8 cellular contexts compared by ENCODE assay signal in genomic region chr12:40107098-40107802, GRCh38. TPM values are rescaled to one million over a fixed set of nuclear protein-coding genes. Genes with fewer than 3 reads are reported as not detected.
DNase-seq lines count a peak whose midpoint lies in the region; ATAC-seq and TF ChIP-seq lines count a peak whose summit lies in the region.

No MANE protein-coding gene starts in this region.

- intact Hi-C loops in Right ventricle myocardium superior (cut with DNase I), result loop anchor here (2.0 to 5.0 kb wide), 2 partner anchors 96 to 340 kb away; no protein-coding TSS in a partner anchor

- no peaks in the 10 kb centered on the region for H3K36me3 Mint-ChIP-seq in HFFc6 (ENCODE audit: low read depth)
- no peaks in the 10 kb centered on the region for H3K36me3 Mint-ChIP-seq in activated naive CD8-positive, alpha-beta T cell
- no peaks in the 10 kb centered on the region for H3K36me3 Mint-ChIP-seq in progenitor cell of endocrine pancreas (ENCODE audit: insufficient read depth)
- no peaks in the 10 kb centered on the region for H3K36me3 Mint-ChIP-seq in type B pancreatic cell

- no peaks in the 10 kb centered on the region for H3K27me3 ChIP-seq in SK-N-SH (ENCODE audit: insufficient read depth)

- H3K4me2 ChIP-seq in SK-N-SH, result peak overlapping the region; percentile 38; the same call in 1 of the 2 replicates

- no peaks in the 10 kb centered on the region for H4K20me1 ChIP-seq in SK-N-SH (ENCODE audit: insufficient read depth)

- CTCF ChIA-PET in SK-N-SH (lab: Yijun Ruan, JAX), result interaction anchor here (0.6 to 4.0 kb wide), 39 partner anchors 9 to 391 kb away, joined by 3 to 51 read pairs (median 4); no protein-coding TSS in a partner anchor

- 25% methylated on average over 19 of the region's 19 CpGs for WGBS in SK-N-SH (ENCODE audit: low lambda C conversion rate)

- peak; percentile 64 for ATAC-seq in Right ventricle myocardium superior (ENCODE audit: poor library complexity)

- H3K4me3 ChIP-seq in SK-N-SH (ENCODE audit: low read depth in 2 of 2, low read length in 1 of 2), result peak overlapping the region; percentile 23 to 46

- H3K9me2 ChIP-seq in SK-N-SH, result no peaks in the 10 kb centered on the region

- no peak overlapping the region for H3K9ac ChIP-seq in SK-N-SH

- no peaks in the 10 kb centered on the region for H3K79me2 ChIP-seq in SK-N-SH (ENCODE audit: insufficient read depth)

- H3K4me1 Mint-ChIP-seq in HFFc6 (ENCODE audit: low read depth) (peaks cover 27% of the 10 kb centered on the region), progenitor cell of endocrine pancreas (ENCODE audit: low read depth) (peaks cover 12% of the 10 kb centered on the region), type B pancreatic cell (ENCODE audit: unreplicated experiment) (peaks cover 23% of the 10 kb centered on the region)
- peaks cover 32% of the 10 kb centered on the region for H3K4me1 Mint-ChIP-seq in activated naive CD8-positive, alpha-beta T cell (ENCODE audit: low read depth)

- H3K9me3 Mint-ChIP-seq in HFFc6 (no peaks in the 10 kb centered on the region), progenitor cell of endocrine pancreas (ENCODE audit: low read depth) (no peaks in the 10 kb centered on the region), type B pancreatic cell (no peaks in the 10 kb centered on the region)
- no peaks in the 10 kb centered on the region for H3K9me3 Mint-ChIP-seq in activated naive CD8-positive, alpha-beta T cell (ENCODE audit: low read depth)

- no peak for TF ChIP-seq EP300 in SK-N-SH (IDR thresholded peaks at IDR 0.05; ENCODE audit: borderline replicate concordance in 1 of 2, low read depth in 1 of 2, low read length in 1 of 2)

- TF ChIP-seq CTCF in HFFc6 (IDR thresholded peaks at IDR 0.05) (peak; percentile 98), SK-N-SH (IDR thresholded peaks at IDR 0.05) (peak; percentile 95), progenitor cell of endocrine pancreas (IDR thresholded peaks at IDR 0.05; ENCODE audit: unreplicated experiment) (peak; percentile 95), type B pancreatic cell (conservative IDR thresholded peaks at IDR 0.05) (peak; percentile 97)

- H3K4me1 ChIP-seq in SK-N-SH (ENCODE audit: control insufficient read depth in 1 of 2, insufficient read depth in 2 of 2, low read depth in 1 of 2, low read length in 1 of 2), result peaks cover 0 to 8% of the 10 kb centered on the region in 2 experiments; a peak in 2 of 4 replicates

- H3K27ac Mint-ChIP-seq in HFFc6 (no peak overlapping the region), progenitor cell of endocrine pancreas (no peak overlapping the region), type B pancreatic cell (peak overlapping the region; percentile 46)
- no peak overlapping the region for H3K27ac Mint-ChIP-seq in activated naive CD8-positive, alpha-beta T cell

- peaks cover 7% of the 10 kb centered on the region for H3K27me3 Mint-ChIP-seq in HFFc6 (ENCODE audit: insufficient read depth)
- peaks cover 5% of the 10 kb centered on the region for H3K27me3 Mint-ChIP-seq in activated naive CD8-positive, alpha-beta T cell
- H3K27me3 Mint-ChIP-seq in progenitor cell of endocrine pancreas, result peaks cover 21% of the 10 kb centered on the region
- H3K27me3 Mint-ChIP-seq in type B pancreatic cell, result peaks cover 7% of the 10 kb centered on the region

- POLR2A ChIA-PET in SK-N-SH (lab: Yijun Ruan, JAX), result no interaction called here

- H3F3A ChIP-seq in SK-N-SH (replicated peaks; ENCODE audit: insufficient read depth), result peaks cover 8% of the 10 kb centered on the region

- H3K4me3 Mint-ChIP-seq in HFFc6 (peak overlapping the region; percentile 86), progenitor cell of endocrine pancreas (ENCODE audit: low read depth) (peak overlapping the region; percentile 76), type B pancreatic cell (peak overlapping the region; percentile 72)
- peak overlapping the region; percentile 80 for H3K4me3 Mint-ChIP-seq in activated naive CD8-positive, alpha-beta T cell

- H3K9me3 ChIP-seq in SK-N-SH, result no peaks in the 10 kb centered on the region

- no peaks in the 10 kb centered on the region for H3K36me3 ChIP-seq in SK-N-SH (replicated peaks in 1 of 2; ENCODE audit: control insufficient read depth in 1 of 2, insufficient read depth in 2 of 2, low read length in 1 of 2)

- H2AFZ ChIP-seq in SK-N-SH (ENCODE audit: low read depth), result peak overlapping the region; percentile 36

- TF ChIP-seq RAD21 in SK-N-SH (IDR thresholded peaks at IDR 0.05; ENCODE audit: low read length), result peak; percentile 79

- DNase-seq in GF-D8 (lab: John Stamatoyannopoulos, UW) (peak; percentile 51), HFFc6 (peak; percentile 38), NCI-H1105 treated with DMSO at 0.1 percent for 48 hours (lab: John Stamatoyannopoulos, UW) (peak; percentile 93), SK-N-SH (peak; percentile 70), Right ventricle myocardium superior (peak; percentile 95), progenitor cell of endocrine pancreas (ENCODE audit: low spot score, unreplicated experiment) (peak; percentile 70), type B pancreatic cell (ENCODE audit: extremely low spot score, unreplicated experiment) (peak; percentile 85)

- no peak overlapping the region for H3K27ac ChIP-seq in SK-N-SH (ENCODE audit: low read depth in 2 of 2, low read length in 1 of 2)

TF ChIP-seq in SK-N-SH, 30 proteins besides CTCF, POLR2A, EP300 and RAD21:
- TF ChIP-seq RCOR1 (IDR thresholded peaks at IDR 0.05; ENCODE audit: low read length), result no peak
- TF ChIP-seq TCF12 (IDR thresholded peaks at IDR 0.05), result 0 out of 2 replicates have a peak, but pooled peaks have one; percentile 6
- no peak for TF ChIP-seq EZH2phosphoT487 (IDR thresholded peaks at IDR 0.05; ENCODE audit: borderline replicate concordance, low read depth)
- TF ChIP-seq PBX3 (IDR thresholded peaks at IDR 0.05), result no peak
- no peak for TF ChIP-seq JUND (IDR thresholded peaks at IDR 0.05)
- TF ChIP-seq RFX5 (IDR thresholded peaks at IDR 0.05; ENCODE audit: low read length), result no peak
- TF ChIP-seq SMC3 (IDR thresholded peaks at IDR 0.05; ENCODE audit: low read depth, low read length), result peak; percentile 79
- TF ChIP-seq POLR2AphosphoS5 (IDR thresholded peaks at IDR 0.05; ENCODE audit: low read depth, low read length), result no peak
- TF ChIP-seq MAX (IDR thresholded peaks at IDR 0.05; ENCODE audit: low read depth), result peak; percentile 95
- TF ChIP-seq TAF1 (IDR thresholded peaks at IDR 0.05; ENCODE audit: borderline replicate concordance, low read depth, low read length), result no peak
- TF ChIP-seq SIN3A (IDR thresholded peaks at IDR 0.05; ENCODE audit: borderline replicate concordance, low read depth, low read length), result no peak
- no peak for TF ChIP-seq REST (IDR thresholded peaks at IDR 0.05; ENCODE audit: low read depth, low read length)
- peak; percentile 38; the same call in 1 of the 2 replicates for TF ChIP-seq MXI1 (IDR thresholded peaks at IDR 0.05; ENCODE audit: low read depth, low read length)
- peak; percentile 25; the same call in 1 of the 2 replicates for TF ChIP-seq GATA2 (CRISPR knock-in tag; IDR thresholded peaks at IDR 0.05)
- no peak for TF ChIP-seq ELF1 (IDR thresholded peaks at IDR 0.05)

RNA-seq across cellular contexts. Expression of gene SLC2A13, which starts 1.4 kb away (rescaled TPM):
- 1 to 10 TPM; 2.3 to 3.3 (median 2.9) TPM for total RNA-seq in HFFc6 (2021; fragmentation: NEBNext Ultra II Directional; extraction: Animal tissue kit (Norgen Biotek cat#: 25700))
- polyA plus RNA-seq in SK-N-SH (2012; rRNA removed), result 0.21 and 0.24 TPM in 2 replicates
- 0.21 and 0.26 TPM in 2 replicates for polyA plus RNA-seq in SK-N-SH (2012; cell fraction: cytosol; rRNA removed)
- polyA plus RNA-seq in SK-N-SH (2012; cell fraction: nucleus; rRNA removed), result 0.45 and 0.62 TPM in 2 replicates
- total RNA-seq in Right ventricle myocardium superior (6.6 TPM), progenitor cell of endocrine pancreas (7.4 and 8.4 TPM in 2 replicates), type B pancreatic cell (ENCODE audit: low replicate concordance) (7.1 and 9.4 TPM in 2 replicates)

Comparison
In these comparisons a context has a peak if more than half of its experiments do, and no peak if none do; other contexts are left out.
1. DNase-seq: peak in every context shown above with its lines; median percentile 95 in Right ventricle myocardium superior; 93 in NCI-H1105 treated with DMSO at 0.1 percent for 48 hours; 85 in type B pancreatic cell; 70 in SK-N-SH; 70 in progenitor cell of endocrine pancreas; 51 in GF-D8; 38 in HFFc6.